In genomic region chr19:4123615-4124568, GRCh38 we compare ENCODE assay signal across 8 cellular contexts. TPM values are rescaled to one million over a fixed set of nuclear protein-coding genes. Genes with fewer than 3 reads are reported as not detected.
DNase-seq lines count a peak whose midpoint lies in the region; ATAC-seq and TF ChIP-seq lines count a peak whose summit lies in the region.

TSS of gene MAP2K2 (minus strand) at chr19:4124122. CDS start at chr19:4123875, 247 bp downstream.

- H3K27me3 Mint-ChIP-seq in CD14-positive monocyte (ENCODE audit: low read depth in 3 of 3) (peaks cover 0 to 3% (median 0%) of the 10 kb centered on the region in 3 donors), memory B cell (no peaks in the 10 kb centered on the region)

- H3K9me3 ChIP-seq in effector memory CD4-positive, alpha-beta T cell (ENCODE audit: control insufficient read depth, low read length): no peaks in the 10 kb centered on the region

- peak; percentile 94 for DNase-seq in CD14-positive monocyte (ENCODE audit: low spot score)
- peak; percentile 78 for DNase-seq in HT-29 (ENCODE audit: low spot score)
- DNase-seq in NK-92 treated with Interleukin-12 subunit alpha and Interleukin-12 subunit beta, amount 100 ng/mL, for 24 hours (lab: John Stamatoyannopoulos, UW): peak; percentile 89
- DNase-seq in activated CD8-positive, alpha-beta memory T cell treated with anti-CD3 and anti-CD28 coated beads for 4 hours (ENCODE audit: low read depth in 2 of 2): peak; percentile 90 to 91
- peak; percentile 89 to 95 (median 92) for DNase-seq in effector memory CD4-positive, alpha-beta T cell
- peak; percentile 95 to 96 for DNase-seq in memory B cell (ENCODE audit: low spot score in 2 of 2)
- peak; percentile 94 for DNase-seq in stimulated activated CD8-positive, alpha-beta memory T cell treated with anti-CD3 and anti-CD28 coated beads, Interleukin-12 subunit alpha, Interleukin-12 subunit beta, amount 100 ng/mL, for 1 hour (ENCODE audit: low read depth)

- ATAC-seq in GM19438 (IDR thresholded peaks at IDR 0.05; ENCODE audit: low read depth, unreplicated experiment): peak; percentile 74
- ATAC-seq in memory B cell (ENCODE audit: low read depth): peak; percentile 93

- H3K36me3 Mint-ChIP-seq in CD14-positive monocyte (peaks cover 8 to 11% of the 10 kb centered on the region in 2 donors), memory B cell (peaks cover 5% of the 10 kb centered on the region)

- H3K27ac ChIP-seq in effector memory CD4-positive, alpha-beta T cell (ENCODE audit: insufficient read depth, low read length, poor library complexity, severe bottlenecking): peak within 1 kb of the TSS; percentile 73

- TF ChIP-seq CTCF in CD14-positive monocyte (IDR thresholded peaks at IDR 0.05): no peak

- H3K27ac Mint-ChIP-seq in CD14-positive monocyte (peak within 1 kb of the TSS in 6 of 7 donors; percentile 60 to 94 (median 86)), memory B cell (peak within 1 kb of the TSS; percentile 96)

- peaks cover 18% of the 10 kb centered on the region for H3K4me1 ChIP-seq in effector memory CD4-positive, alpha-beta T cell (ENCODE audit: control insufficient read depth, insufficient read depth, low read length, poor library complexity, severe bottlenecking)

- H3K27me3 ChIP-seq in effector memory CD4-positive, alpha-beta T cell (replicated peaks; ENCODE audit: control insufficient read depth, insufficient read depth, low read length, poor library complexity, severe bottlenecking): no peaks in the 10 kb centered on the region

- H3K4me3 Mint-ChIP-seq in CD14-positive monocyte: peak within 1 kb of the TSS; percentile 89 to 90
- peak within 1 kb of the TSS; percentile 90 for H3K4me3 Mint-ChIP-seq in memory B cell

- intact Hi-C loops in CD14-positive monocyte (cut with micrococcal nuclease): loop anchor here (5.0 to 10.0 kb wide), 2 partner anchors 57 to 119 kb away; partner anchors contain the start of genes PIAS4 (in 1 of the 2) and ZBTB7A (in 1 of the 2)

- H3K4me3 ChIP-seq in effector memory CD4-positive, alpha-beta T cell (ENCODE audit: insufficient read depth, low read depth, low read length, poor library complexity, severe bottlenecking): peak within 1 kb of the TSS; percentile 73

- H3K9me3 Mint-ChIP-seq in CD14-positive monocyte (no peaks in the 10 kb centered on the region), memory B cell (no peaks in the 10 kb centered on the region)

- H3K36me3 ChIP-seq in effector memory CD4-positive, alpha-beta T cell (ENCODE audit: control insufficient read depth, insufficient read depth, low read length): no peaks in the 10 kb centered on the region

- H3K4me1 Mint-ChIP-seq in CD14-positive monocyte (peaks cover 17% of the 10 kb centered on the region), memory B cell (peaks cover 23% of the 10 kb centered on the region)

RNA-seq across cellular contexts. Expression of gene MAP2K2, which starts in this region (rescaled TPM):
- 10 to 100 TPM; 30.5 to 40.2 TPM for polyA plus RNA-seq in CD14-positive monocyte
- 212 and 232 TPM in 2 replicates for total RNA-seq in HT-29 (2014; rRNA removed; shearing (Covaris generic))

Comparison
In these comparisons a context has a peak if more than half of its experiments do, and no peak if none do; other contexts are left out.
1. Peak in every context shown above with its lines: DNase-seq, ATAC-seq, H3K4me3 ChIP-seq and H3K27ac ChIP-seq.